1 cellular context compared by ENCODE assay signal in the genomic region with DNA sequence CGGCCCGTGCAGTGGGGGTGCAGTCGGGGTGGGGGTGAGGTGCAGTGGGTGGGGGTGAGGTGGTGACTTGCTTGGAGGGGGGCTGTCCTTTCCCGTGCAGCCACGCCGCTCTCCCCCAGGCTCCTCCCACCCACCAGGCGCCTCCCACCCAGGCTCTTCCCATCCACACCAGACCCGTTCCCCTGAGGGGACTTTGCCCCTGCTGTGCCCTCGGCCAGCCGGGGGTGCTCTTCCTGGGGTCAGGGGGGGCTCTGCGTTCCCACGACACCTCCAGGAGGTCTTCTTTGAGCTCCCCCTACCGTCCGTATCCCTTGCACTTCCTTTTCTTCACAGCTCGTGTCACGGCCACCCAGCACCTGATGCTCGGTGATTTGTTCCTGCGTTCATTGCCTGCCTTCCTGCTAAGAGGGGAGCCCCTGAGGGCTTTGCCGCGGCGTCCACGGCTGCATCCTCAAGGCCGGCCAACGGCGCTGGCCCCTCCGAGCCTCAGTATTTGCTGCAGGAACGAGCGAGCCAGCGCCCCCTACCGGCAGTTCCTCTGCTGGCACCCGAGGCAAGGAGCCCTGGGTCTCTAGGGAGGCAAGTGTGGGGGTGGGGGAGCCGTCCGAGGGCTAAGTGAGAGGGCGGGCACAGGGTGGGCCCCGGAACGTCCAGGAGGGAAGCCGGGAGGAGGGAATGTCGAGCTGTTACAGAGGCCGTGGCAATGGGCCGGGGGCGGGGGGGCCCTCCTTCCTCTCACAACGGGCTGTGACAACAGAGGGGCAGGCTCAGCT.
TF ChIP-seq lines count a peak whose summit lies in the region.

No MANE protein-coding gene starts in this region.

TF ChIP-seq in GM12878, 131 proteins besides CTCF, POLR2A, EP300 and RAD21 (continued from another document):
- TF ChIP-seq, protein P1, sequence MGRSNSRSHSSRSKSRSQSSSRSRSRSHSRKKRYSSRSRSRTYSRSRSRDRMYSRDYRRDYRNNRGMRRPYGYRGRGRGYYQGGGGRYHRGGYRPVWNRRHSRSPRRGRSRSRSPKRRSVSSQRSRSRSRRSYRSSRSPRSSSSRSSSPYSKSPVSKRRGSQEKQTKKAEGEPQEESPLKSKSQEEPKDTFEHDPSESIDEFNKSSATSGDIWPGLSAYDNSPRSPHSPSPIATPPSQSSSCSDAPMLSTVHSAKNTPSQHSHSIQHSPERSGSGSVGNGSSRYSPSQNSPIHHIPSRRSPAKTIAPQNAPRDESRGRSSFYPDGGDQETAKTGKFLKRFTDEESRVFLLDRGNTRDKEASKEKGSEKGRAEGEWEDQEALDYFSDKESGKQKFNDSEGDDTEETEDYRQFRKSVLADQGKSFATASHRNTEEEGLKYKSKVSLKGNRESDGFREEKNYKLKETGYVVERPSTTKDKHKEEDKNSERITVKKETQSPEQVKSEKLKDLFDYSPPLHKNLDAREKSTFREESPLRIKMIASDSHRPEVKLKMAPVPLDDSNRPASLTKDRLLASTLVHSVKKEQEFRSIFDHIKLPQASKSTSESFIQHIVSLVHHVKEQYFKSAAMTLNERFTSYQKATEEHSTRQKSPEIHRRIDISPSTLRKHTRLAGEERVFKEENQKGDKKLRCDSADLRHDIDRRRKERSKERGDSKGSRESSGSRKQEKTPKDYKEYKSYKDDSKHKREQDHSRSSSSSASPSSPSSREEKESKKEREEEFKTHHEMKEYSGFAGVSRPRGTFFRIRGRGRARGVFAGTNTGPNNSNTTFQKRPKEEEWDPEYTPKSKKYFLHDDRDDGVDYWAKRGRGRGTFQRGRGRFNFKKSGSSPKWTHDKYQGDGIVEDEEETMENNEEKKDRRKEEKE (IDR thresholded peaks at IDR 0.05): no peak
- TF ChIP-seq, protein P2, sequence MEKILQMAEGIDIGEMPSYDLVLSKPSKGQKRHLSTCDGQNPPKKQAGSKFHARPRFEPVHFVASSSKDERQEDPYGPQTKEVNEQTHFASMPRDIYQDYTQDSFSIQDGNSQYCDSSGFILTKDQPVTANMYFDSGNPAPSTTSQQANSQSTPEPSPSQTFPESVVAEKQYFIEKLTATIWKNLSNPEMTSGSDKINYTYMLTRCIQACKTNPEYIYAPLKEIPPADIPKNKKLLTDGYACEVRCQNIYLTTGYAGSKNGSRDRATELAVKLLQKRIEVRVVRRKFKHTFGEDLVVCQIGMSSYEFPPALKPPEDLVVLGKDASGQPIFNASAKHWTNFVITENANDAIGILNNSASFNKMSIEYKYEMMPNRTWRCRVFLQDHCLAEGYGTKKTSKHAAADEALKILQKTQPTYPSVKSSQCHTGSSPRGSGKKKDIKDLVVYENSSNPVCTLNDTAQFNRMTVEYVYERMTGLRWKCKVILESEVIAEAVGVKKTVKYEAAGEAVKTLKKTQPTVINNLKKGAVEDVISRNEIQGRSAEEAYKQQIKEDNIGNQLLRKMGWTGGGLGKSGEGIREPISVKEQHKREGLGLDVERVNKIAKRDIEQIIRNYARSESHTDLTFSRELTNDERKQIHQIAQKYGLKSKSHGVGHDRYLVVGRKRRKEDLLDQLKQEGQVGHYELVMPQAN (conservative IDR thresholded peaks at IDR 0.05): no peak
- no peak for TF ChIP-seq SP1 (IDR thresholded peaks at IDR 0.05; ENCODE audit: low read depth, low read length)
- TF ChIP-seq, protein P3, sequence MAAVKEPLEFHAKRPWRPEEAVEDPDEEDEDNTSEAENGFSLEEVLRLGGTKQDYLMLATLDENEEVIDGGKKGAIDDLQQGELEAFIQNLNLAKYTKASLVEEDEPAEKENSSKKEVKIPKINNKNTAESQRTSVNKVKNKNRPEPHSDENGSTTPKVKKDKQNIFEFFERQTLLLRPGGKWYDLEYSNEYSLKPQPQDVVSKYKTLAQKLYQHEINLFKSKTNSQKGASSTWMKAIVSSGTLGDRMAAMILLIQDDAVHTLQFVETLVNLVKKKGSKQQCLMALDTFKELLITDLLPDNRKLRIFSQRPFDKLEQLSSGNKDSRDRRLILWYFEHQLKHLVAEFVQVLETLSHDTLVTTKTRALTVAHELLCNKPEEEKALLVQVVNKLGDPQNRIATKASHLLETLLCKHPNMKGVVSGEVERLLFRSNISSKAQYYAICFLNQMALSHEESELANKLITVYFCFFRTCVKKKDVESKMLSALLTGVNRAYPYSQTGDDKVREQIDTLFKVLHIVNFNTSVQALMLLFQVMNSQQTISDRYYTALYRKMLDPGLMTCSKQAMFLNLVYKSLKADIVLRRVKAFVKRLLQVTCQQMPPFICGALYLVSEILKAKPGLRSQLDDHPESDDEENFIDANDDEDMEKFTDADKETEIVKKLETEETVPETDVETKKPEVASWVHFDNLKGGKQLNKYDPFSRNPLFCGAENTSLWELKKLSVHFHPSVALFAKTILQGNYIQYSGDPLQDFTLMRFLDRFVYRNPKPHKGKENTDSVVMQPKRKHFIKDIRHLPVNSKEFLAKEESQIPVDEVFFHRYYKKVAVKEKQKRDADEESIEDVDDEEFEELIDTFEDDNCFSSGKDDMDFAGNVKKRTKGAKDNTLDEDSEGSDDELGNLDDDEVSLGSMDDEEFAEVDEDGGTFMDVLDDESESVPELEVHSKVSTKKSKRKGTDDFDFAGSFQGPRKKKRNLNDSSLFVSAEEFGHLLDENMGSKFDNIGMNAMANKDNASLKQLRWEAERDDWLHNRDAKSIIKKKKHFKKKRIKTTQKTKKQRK (IDR thresholded peaks at IDR 0.05; ENCODE audit: low read depth, low read length): no peak
- TF ChIP-seq FOXM1 (IDR thresholded peaks at IDR 0.05; ENCODE audit: low read depth, low read length): no peak
- peak; percentile 20; the same call in 1 of the 2 replicates for TF ChIP-seq SMC3 (IDR thresholded peaks at IDR 0.05; ENCODE audit: borderline replicate concordance, low read length)
- TF ChIP-seq, protein P4, sequence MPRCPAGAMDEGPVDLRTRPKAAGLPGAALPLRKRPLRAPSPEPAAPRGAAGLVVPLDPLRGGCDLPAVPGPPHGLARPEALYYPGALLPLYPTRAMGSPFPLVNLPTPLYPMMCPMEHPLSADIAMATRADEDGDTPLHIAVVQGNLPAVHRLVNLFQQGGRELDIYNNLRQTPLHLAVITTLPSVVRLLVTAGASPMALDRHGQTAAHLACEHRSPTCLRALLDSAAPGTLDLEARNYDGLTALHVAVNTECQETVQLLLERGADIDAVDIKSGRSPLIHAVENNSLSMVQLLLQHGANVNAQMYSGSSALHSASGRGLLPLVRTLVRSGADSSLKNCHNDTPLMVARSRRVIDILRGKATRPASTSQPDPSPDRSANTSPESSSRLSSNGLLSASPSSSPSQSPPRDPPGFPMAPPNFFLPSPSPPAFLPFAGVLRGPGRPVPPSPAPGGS (IDR thresholded peaks at IDR 0.05; ENCODE audit: borderline replicate concordance, insufficient read depth, low read depth, low read length, poor library complexity, severe bottlenecking): no peak
- TF ChIP-seq NFIC (IDR thresholded peaks at IDR 0.05; ENCODE audit: low read depth, low read length): no peak
- no peak for TF ChIP-seq ZZZ3 (IDR thresholded peaks at IDR 0.05; ENCODE audit: control insufficient read depth, insufficient read length, low read depth)
- TF ChIP-seq SMAD5 (IDR thresholded peaks at IDR 0.05; ENCODE audit: low read depth): no peak
- no peak for TF ChIP-seq SREBF1 (IDR thresholded peaks at IDR 0.05; ENCODE audit: low read length)
- no peak for TF ChIP-seq JUND (IDR thresholded peaks at IDR 0.05; ENCODE audit: low read depth, low read length)
- 0 out of 2 replicates have a peak, but pooled peaks have one; percentile 41 for TF ChIP-seq ZNF207 (IDR thresholded peaks at IDR 0.05; ENCODE audit: borderline replicate concordance)
- no peak for TF ChIP-seq SREBF2 (IDR thresholded peaks at IDR 0.05; ENCODE audit: low read length)
- TF ChIP-seq HDAC2 (IDR thresholded peaks at IDR 0.05): no peak
- no peak; a peak in 1 of 4 replicates for TF ChIP-seq IKZF2 (IDR thresholded peaks at IDR 0.05)
- TF ChIP-seq JUNB (IDR thresholded peaks at IDR 0.05): no peak
- TF ChIP-seq, protein P5, sequence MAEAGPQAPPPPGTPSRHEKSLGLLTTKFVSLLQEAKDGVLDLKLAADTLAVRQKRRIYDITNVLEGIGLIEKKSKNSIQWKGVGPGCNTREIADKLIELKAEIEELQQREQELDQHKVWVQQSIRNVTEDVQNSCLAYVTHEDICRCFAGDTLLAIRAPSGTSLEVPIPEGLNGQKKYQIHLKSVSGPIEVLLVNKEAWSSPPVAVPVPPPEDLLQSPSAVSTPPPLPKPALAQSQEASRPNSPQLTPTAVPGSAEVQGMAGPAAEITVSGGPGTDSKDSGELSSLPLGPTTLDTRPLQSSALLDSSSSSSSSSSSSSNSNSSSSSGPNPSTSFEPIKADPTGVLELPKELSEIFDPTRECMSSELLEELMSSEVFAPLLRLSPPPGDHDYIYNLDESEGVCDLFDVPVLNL (IDR thresholded peaks at IDR 0.05; ENCODE audit: low read depth, low read length): no peak
- TF ChIP-seq CHD4 (IDR thresholded peaks at IDR 0.05): no peak
- TF ChIP-seq RELA (IDR thresholded peaks at IDR 0.05; ENCODE audit: borderline replicate concordance, partially characterized antibody): no peak
- no peak for TF ChIP-seq TARDBP (IDR thresholded peaks at IDR 0.05; ENCODE audit: borderline replicate concordance)
- no peak for TF ChIP-seq TCF3 (IDR thresholded peaks at IDR 0.05; ENCODE audit: borderline replicate concordance, insufficient read depth, low read depth, low read length)
- no peak for TF ChIP-seq NR2F1 (conservative IDR thresholded peaks at IDR 0.05)
- peak in 1 of 2 experiments; percentile 59; a peak in 1 of 3 replicates for TF ChIP-seq EGR1 (IDR thresholded peaks at IDR 0.05; ENCODE audit: borderline replicate concordance in 1 of 2, low read depth in 2 of 2, low read length in 2 of 2)
- TF ChIP-seq KLF5 (IDR thresholded peaks at IDR 0.05; ENCODE audit: partially characterized antibody): peak; percentile 52
- TF ChIP-seq CBX5 (IDR thresholded peaks at IDR 0.05; ENCODE audit: low read depth): no peak
- TF ChIP-seq, protein P6, sequence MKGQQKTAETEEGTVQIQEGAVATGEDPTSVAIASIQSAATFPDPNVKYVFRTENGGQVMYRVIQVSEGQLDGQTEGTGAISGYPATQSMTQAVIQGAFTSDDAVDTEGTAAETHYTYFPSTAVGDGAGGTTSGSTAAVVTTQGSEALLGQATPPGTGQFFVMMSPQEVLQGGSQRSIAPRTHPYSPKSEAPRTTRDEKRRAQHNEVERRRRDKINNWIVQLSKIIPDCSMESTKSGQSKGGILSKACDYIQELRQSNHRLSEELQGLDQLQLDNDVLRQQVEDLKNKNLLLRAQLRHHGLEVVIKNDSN (IDR thresholded peaks at IDR 0.05; ENCODE audit: borderline replicate concordance, extremely low read length, insufficient read depth, low read depth, low read length): no peak
- TF ChIP-seq TBL1XR1 (IDR thresholded peaks at IDR 0.05; ENCODE audit: low read depth, low read length): 0 out of 2 replicates have a peak, but pooled peaks have one; percentile 30
- no peak for TF ChIP-seq ASH2L (IDR thresholded peaks at IDR 0.05; ENCODE audit: borderline replicate concordance, low read depth)
- TF ChIP-seq HDGF (IDR thresholded peaks at IDR 0.05): peak; percentile 71; the same call in 1 of the 2 replicates
- TF ChIP-seq BACH1 (IDR thresholded peaks at IDR 0.05; ENCODE audit: borderline replicate concordance): no peak
- no peak for TF ChIP-seq FOXK2 (IDR thresholded peaks at IDR 0.05)
- peak; percentile 52; the same call in 1 of the 2 replicates for TF ChIP-seq SPI1 (IDR thresholded peaks at IDR 0.05; ENCODE audit: borderline replicate concordance, insufficient read depth, low read depth, low read length)
- TF ChIP-seq SIX5 (IDR thresholded peaks at IDR 0.05; ENCODE audit: low read depth, low read length, severe bottlenecking): no peak
- peak; percentile 84; the same call in 1 of the 2 replicates for TF ChIP-seq SMARCA5 (IDR thresholded peaks at IDR 0.05)
- TF ChIP-seq HDAC6 (IDR thresholded peaks at IDR 0.05; ENCODE audit: unreplicated experiment): no peak
- TF ChIP-seq PAX5 (IDR thresholded peaks at IDR 0.05; ENCODE audit: borderline replicate concordance, low read depth, low read length): no peak
